Comparison of ENCODE assay signal across 8 cellular contexts in genomic region chr14:34629344-34629656, GRCh38. TPM values are rescaled to one million over a fixed set of nuclear protein-coding genes. Genes with fewer than 3 reads are reported as not detected.
A peak's percentile ranks its signal among the peaks of the same experiment; 100 is the strongest.
DNase-seq lines count a peak whose midpoint lies in the region; ATAC-seq and TF ChIP-seq lines count a peak whose summit lies in the region.

No MANE protein-coding gene starts in this region.

- ATAC-seq in left ventricle myocardium superior, result no peak
- no peak for ATAC-seq in HG02798 (IDR thresholded peaks at IDR 0.05; ENCODE audit: poor library complexity, unreplicated experiment)

- DNase-seq in right atrium auricular region (ENCODE audit: low spot score) (no peak), left ventricle myocardium superior (no peak), SK-N-MC (ENCODE audit: low read depth, low spot score) (no peak), fibroblast of the aortic adventitia (ENCODE audit: low read depth) (no peak), hepatic stellate cell (ENCODE audit: low spot score) (no peak), NCI-H2081 (lab: John Stamatoyannopoulos, UW) (no peak)

- H3K4me2 ChIP-seq in skeletal muscle satellite cell (ENCODE audit: low read length), result peak overlapping the region; percentile 84

- intact Hi-C loops in left ventricle myocardium superior (cut with micrococcal nuclease), result no loop called here

- H3K27ac ChIP-seq in right atrium auricular region (peak overlapping the region; percentile 91 to 95), SK-N-MC (peak overlapping the region; percentile 76; the same call in 1 of the 2 replicates)

- peak overlapping the region; percentile 81 to 90 for H3K4me3 ChIP-seq in right atrium auricular region
- peak overlapping the region; percentile 89 for H3K4me3 ChIP-seq in SK-N-MC
- H3K4me3 ChIP-seq in fibroblast of the aortic adventitia (ENCODE audit: low read depth, low read length), result peak overlapping the region; percentile 97
- peak overlapping the region; percentile 90 for H3K4me3 ChIP-seq in skeletal muscle satellite cell (ENCODE audit: low read length)

- TF ChIP-seq CTCF in right atrium auricular region (IDR thresholded peaks at IDR 0.05) (no peak), fibroblast of the aortic adventitia (IDR thresholded peaks at IDR 0.05; ENCODE audit: insufficient read depth, low read length) (no peak)

- no peaks in the 10 kb centered on the region for H3K9me3 ChIP-seq in right atrium auricular region
- H3K9me3 ChIP-seq in SK-N-MC (ENCODE audit: low read depth, low read length), result no peaks in the 10 kb centered on the region
- H3K9me3 ChIP-seq in skeletal muscle satellite cell (replicated peaks; ENCODE audit: low read length), result no peaks in the 10 kb centered on the region

- no peaks in the 10 kb centered on the region for H3K27me3 ChIP-seq in right atrium auricular region
- H3K27me3 ChIP-seq in skeletal muscle satellite cell (ENCODE audit: control insufficient read depth, insufficient read depth, low read length), result no peaks in the 10 kb centered on the region

- H3K4me1 ChIP-seq in right atrium auricular region (peaks cover 0 to 14% of the 10 kb centered on the region in 2 donors), skeletal muscle satellite cell (ENCODE audit: control insufficient read depth, insufficient read depth, low read length) (peaks cover 5% of the 10 kb centered on the region)

- H3K9ac ChIP-seq in SK-N-MC (ENCODE audit: insufficient read length) (peak overlapping the region; percentile 85), skeletal muscle satellite cell (ENCODE audit: low read depth, low read length) (peak overlapping the region; percentile 99)

- H3K36me3 ChIP-seq in right atrium auricular region (peaks cover 1% of the 10 kb centered on the region), SK-N-MC (ENCODE audit: insufficient read depth, low read length) (peaks cover 8% of the 10 kb centered on the region; the same call in 1 of the 2 replicates), skeletal muscle satellite cell (ENCODE audit: insufficient read depth, low read length) (peaks cover 6% of the 10 kb centered on the region)

RNA-seq across cellular contexts. Expression of gene SNX6, which starts 0.6 kb away (rescaled TPM):
- total RNA-seq in right atrium auricular region (10 to 100 TPM; 61.6 to 63.5 TPM), left ventricle myocardium superior (61.0 TPM), fibroblast of the aortic adventitia (ENCODE audit: low replicate concordance) (252 and 258 TPM in 2 replicates)
- 146 and 170 TPM in 2 replicates for total RNA-seq in skeletal muscle satellite cell (2012; rRNA removed)
